Comparison of ENCODE assay signal across 1 cellular context in genomic region chr1:92990828-92991227, GRCh38.
A peak's percentile ranks its signal among the peaks of the same experiment; 100 is the strongest.
TF ChIP-seq lines count a peak whose summit lies in the region.

No MANE protein-coding gene starts in this region.

TF ChIP-seq in K562, 482 proteins besides CTCF, POLR2A, EP300 and RAD21 (continued from another document and continues in another):
- TF ChIP-seq, protein P1, sequence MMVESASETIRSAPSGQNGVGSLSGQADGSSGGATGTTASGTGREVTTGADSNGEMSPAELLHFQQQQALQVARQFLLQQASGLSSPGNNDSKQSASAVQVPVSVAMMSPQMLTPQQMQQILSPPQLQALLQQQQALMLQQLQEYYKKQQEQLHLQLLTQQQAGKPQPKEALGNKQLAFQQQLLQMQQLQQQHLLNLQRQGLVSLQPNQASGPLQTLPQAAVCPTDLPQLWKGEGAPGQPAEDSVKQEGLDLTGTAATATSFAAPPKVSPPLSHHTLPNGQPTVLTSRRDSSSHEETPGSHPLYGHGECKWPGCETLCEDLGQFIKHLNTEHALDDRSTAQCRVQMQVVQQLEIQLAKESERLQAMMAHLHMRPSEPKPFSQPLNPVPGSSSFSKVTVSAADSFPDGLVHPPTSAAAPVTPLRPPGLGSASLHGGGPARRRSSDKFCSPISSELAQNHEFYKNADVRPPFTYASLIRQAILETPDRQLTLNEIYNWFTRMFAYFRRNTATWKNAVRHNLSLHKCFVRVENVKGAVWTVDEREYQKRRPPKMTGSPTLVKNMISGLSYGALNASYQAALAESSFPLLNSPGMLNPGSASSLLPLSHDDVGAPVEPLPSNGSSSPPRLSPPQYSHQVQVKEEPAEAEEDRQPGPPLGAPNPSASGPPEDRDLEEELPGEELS (CRISPR knock-in tag; IDR thresholded peaks at IDR 0.05; ENCODE audit: borderline replicate concordance): no peak
- TF ChIP-seq EWSR1 (IDR thresholded peaks at IDR 0.05; ENCODE audit: borderline replicate concordance, low read depth, partially characterized antibody) (no peak), ZNF408 (CRISPR knock-in tag; IDR thresholded peaks at IDR 0.05; ENCODE audit: low read depth) (no peak), HLTF (IDR thresholded peaks at IDR 0.05) (no peak), ZNF134 (CRISPR knock-in tag; conservative IDR thresholded peaks at IDR 0.05) (no peak), ZBTB11 (CRISPR knock-in tag; IDR thresholded peaks at IDR 0.05) (no peak), SMARCA4 (IDR thresholded peaks at IDR 0.05) (peak; percentile 69), ARHGAP35 (IDR thresholded peaks at IDR 0.05; ENCODE audit: partially characterized antibody) (no peak), PTTG1 (tag; IDR thresholded peaks at IDR 0.05; ENCODE audit: low read depth) (no peak), TGIF2 (CRISPR knock-in tag; IDR thresholded peaks at IDR 0.05) (no peak), NR3C1 (CRISPR knock-in tag; IDR thresholded peaks at IDR 0.05) (no peak), EHMT2 (IDR thresholded peaks at IDR 0.05) (no peak), SPI1 (IDR thresholded peaks at IDR 0.05; ENCODE audit: borderline replicate concordance, low read depth, low read length) (peak; percentile 48; the same call in 1 of the 2 replicates), ARID3B (CRISPR knock-in tag; IDR thresholded peaks at IDR 0.05; ENCODE audit: borderline replicate concordance) (no peak), TAL1 (IDR thresholded peaks at IDR 0.05) (peak; percentile 57; the same call in 1 of the 2 replicates), ZNF280B (CRISPR knock-in tag; IDR thresholded peaks at IDR 0.05) (no peak), THAP7 (CRISPR knock-in tag; IDR thresholded peaks at IDR 0.05) (no peak), NELFE (IDR thresholded peaks at IDR 0.05; ENCODE audit: insufficient read depth, insufficient read length) (no peak), SMARCE1 (IDR thresholded peaks at IDR 0.05) (peak; percentile 45), NFIX (CRISPR knock-in tag; IDR thresholded peaks at IDR 0.05; ENCODE audit: low read depth) (no peak), SMAD4 (CRISPR knock-in tag; conservative IDR thresholded peaks at IDR 0.05) (no peak), XRCC3 (IDR thresholded peaks at IDR 0.05) (no peak), PHB2 (IDR thresholded peaks at IDR 0.05; ENCODE audit: low read depth) (no peak)
- TF ChIP-seq, protein P2, sequence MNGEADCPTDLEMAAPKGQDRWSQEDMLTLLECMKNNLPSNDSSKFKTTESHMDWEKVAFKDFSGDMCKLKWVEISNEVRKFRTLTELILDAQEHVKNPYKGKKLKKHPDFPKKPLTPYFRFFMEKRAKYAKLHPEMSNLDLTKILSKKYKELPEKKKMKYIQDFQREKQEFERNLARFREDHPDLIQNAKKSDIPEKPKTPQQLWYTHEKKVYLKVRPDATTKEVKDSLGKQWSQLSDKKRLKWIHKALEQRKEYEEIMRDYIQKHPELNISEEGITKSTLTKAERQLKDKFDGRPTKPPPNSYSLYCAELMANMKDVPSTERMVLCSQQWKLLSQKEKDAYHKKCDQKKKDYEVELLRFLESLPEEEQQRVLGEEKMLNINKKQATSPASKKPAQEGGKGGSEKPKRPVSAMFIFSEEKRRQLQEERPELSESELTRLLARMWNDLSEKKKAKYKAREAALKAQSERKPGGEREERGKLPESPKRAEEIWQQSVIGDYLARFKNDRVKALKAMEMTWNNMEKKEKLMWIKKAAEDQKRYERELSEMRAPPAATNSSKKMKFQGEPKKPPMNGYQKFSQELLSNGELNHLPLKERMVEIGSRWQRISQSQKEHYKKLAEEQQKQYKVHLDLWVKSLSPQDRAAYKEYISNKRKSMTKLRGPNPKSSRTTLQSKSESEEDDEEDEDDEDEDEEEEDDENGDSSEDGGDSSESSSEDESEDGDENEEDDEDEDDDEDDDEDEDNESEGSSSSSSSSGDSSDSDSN (IDR thresholded peaks at IDR 0.05; ENCODE audit: borderline replicate concordance in 1 of 2, low read depth in 2 of 2, low read length in 2 of 2): no peak
- TF ChIP-seq, protein P3, sequence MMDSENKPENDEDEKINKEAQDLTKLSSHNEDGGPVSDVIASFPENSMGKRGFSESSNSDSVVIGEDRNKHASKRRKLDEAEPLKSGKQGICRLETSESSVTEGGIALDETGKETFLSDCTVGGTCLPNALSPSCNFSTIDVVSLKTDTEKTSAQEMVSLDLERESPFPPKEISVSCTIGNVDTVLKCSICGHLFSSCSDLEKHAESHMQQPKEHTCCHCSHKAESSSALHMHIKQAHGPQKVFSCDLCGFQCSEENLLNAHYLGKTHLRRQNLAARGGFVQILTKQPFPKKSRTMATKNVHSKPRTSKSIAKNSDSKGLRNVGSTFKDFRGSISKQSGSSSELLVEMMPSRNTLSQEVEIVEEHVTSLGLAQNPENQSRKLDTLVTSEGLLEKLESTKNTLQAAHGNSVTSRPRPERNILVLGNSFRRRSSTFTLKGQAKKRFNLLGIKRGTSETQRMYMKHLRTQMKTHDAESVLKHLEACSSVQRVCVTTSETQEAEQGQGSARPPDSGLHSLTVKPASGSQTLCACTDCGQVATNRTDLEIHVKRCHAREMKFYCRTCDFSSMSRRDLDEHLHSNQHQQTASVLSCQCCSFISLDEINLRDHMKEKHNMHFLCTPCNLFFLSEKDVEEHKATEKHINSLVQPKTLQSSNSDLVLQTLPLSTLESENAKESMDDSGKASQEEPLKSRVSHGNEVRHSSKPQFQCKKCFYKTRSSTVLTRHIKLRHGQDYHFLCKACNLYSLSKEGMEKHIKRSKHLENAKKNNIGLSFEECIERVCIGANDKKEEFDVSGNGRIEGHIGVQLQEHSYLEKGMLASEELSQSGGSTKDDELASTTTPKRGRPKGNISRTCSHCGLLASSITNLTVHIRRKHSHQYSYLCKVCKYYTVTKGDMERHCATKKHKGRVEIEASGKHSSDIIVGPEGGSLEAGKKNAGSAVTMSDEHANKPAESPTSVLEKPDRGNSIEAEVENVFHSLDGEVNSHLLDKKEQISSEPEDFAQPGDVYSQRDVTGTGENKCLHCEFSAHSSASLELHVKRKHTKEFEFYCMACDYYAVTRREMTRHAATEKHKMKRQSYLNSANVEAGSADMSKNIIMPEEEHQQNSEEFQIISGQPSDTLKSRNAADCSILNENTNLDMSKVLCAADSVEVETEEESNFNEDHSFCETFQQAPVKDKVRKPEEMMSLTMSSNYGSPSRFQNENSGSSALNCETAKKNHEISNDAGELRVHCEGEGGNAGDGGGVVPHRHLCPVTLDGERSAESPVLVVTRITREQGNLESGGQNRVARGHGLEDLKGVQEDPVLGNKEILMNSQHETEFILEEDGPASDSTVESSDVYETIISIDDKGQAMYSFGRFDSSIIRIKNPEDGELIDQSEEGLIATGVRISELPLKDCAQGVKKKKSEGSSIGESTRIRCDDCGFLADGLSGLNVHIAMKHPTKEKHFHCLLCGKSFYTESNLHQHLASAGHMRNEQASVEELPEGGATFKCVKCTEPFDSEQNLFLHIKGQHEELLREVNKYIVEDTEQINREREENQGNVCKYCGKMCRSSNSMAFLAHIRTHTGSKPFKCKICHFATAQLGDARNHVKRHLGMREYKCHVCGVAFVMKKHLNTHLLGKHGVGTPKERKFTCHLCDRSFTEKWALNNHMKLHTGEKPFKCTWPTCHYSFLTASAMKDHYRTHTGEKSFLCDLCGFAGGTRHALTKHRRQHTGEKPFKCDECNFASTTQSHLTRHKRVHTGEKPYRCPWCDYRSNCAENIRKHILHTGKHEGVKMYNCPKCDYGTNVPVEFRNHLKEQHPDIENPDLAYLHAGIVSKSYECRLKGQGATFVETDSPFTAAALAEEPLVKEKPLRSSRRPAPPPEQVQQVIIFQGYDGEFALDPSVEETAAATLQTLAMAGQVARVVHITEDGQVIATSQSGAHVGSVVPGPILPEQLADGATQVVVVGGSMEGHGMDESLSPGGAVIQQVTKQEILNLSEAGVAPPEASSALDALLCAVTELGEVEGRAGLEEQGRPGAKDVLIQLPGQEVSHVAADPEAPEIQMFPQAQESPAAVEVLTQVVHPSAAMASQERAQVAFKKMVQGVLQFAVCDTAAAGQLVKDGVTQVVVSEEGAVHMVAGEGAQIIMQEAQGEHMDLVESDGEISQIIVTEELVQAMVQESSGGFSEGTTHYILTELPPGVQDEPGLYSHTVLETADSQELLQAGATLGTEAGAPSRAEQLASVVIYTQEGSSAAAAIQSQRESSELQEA (IDR thresholded peaks at IDR 0.05; ENCODE audit: low read depth): no peak
- TF ChIP-seq, protein P4, sequence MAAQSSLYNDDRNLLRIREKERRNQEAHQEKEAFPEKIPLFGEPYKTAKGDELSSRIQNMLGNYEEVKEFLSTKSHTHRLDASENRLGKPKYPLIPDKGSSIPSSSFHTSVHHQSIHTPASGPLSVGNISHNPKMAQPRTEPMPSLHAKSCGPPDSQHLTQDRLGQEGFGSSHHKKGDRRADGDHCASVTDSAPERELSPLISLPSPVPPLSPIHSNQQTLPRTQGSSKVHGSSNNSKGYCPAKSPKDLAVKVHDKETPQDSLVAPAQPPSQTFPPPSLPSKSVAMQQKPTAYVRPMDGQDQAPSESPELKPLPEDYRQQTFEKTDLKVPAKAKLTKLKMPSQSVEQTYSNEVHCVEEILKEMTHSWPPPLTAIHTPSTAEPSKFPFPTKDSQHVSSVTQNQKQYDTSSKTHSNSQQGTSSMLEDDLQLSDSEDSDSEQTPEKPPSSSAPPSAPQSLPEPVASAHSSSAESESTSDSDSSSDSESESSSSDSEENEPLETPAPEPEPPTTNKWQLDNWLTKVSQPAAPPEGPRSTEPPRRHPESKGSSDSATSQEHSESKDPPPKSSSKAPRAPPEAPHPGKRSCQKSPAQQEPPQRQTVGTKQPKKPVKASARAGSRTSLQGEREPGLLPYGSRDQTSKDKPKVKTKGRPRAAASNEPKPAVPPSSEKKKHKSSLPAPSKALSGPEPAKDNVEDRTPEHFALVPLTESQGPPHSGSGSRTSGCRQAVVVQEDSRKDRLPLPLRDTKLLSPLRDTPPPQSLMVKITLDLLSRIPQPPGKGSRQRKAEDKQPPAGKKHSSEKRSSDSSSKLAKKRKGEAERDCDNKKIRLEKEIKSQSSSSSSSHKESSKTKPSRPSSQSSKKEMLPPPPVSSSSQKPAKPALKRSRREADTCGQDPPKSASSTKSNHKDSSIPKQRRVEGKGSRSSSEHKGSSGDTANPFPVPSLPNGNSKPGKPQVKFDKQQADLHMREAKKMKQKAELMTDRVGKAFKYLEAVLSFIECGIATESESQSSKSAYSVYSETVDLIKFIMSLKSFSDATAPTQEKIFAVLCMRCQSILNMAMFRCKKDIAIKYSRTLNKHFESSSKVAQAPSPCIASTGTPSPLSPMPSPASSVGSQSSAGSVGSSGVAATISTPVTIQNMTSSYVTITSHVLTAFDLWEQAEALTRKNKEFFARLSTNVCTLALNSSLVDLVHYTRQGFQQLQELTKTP (IDR thresholded peaks at IDR 0.05; ENCODE audit: low read depth in 1 of 2, partially characterized antibody in 2 of 2): no peak
- TF ChIP-seq, protein P5, sequence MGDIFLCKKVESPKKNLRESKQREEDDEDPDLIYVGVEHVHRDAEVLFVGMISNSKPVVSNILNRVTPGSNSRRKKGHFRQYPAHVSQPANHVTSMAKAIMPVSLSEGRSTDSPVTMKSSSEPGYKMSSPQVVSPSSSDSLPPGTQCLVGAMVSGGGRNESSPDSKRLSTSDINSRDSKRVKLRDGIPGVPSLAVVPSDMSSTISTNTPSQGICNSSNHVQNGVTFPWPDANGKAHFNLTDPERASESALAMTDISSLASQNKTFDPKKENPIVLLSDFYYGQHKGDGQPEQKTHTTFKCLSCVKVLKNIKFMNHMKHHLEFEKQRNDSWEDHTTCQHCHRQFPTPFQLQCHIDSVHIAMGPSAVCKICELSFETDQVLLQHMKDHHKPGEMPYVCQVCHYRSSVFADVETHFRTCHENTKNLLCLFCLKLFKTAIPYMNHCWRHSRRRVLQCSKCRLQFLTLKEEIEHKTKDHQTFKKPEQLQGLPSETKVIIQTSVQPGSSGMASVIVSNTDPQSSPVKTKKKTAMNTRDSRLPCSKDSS (IDR thresholded peaks at IDR 0.05; ENCODE audit: low read depth, partially characterized antibody): no peak
